Comparison of ENCODE assay signal across 16 cellular contexts in genomic region chr5:135232958-135233357, GRCh38.
DNase-seq lines count a peak whose midpoint lies in the region; ATAC-seq, FAIRE-seq and TF ChIP-seq lines count a peak whose summit lies in the region.
"Had no signal": no experiment of that assay in that cellular context is flagged by ENCODE, and none has a peak within 500 bp of the region (broad histone marks: within the 10 kb centered on the region; RNA-seq: fewer than 3 reads in every experiment).

No MANE protein-coding gene starts in this region.

- H3K27me3 ChIP-seq in breast epithelium, result no peaks in the 10 kb centered on the region
- H3K27me3 ChIP-seq in thyroid gland, result no peaks in the 10 kb centered on the region

- H3K4me1 ChIP-seq in breast epithelium, result no peaks in the 10 kb centered on the region
- H3K4me1 ChIP-seq in kidney (ENCODE audit: control insufficient read depth in 1 of 2, insufficient read depth in 1 of 2, low read depth in 1 of 2, low read length in 2 of 2), result peaks cover 0 to 3% of the 10 kb centered on the region in 2 donors
- peaks cover 16 to 24% of the 10 kb centered on the region in 2 donors for H3K4me1 ChIP-seq in thyroid gland

- no peak overlapping the region for H3K4me3 Mint-ChIP-seq in T-cell
- H3K4me3 Mint-ChIP-seq: activated CD4-positive, alpha-beta T cell treated with anti-CD3 and anti-CD28 coated beads, Interleukin-2, amount 10 ng/mL, durations not matched to agents 24 days and 14 days; CD4-positive, alpha-beta memory T cell; stimulated activated naive B cell treated with anti-CD40 and anti-IgM and Interleukin-4, amounts not matched to agents 10 μg/mL and 1 μg/mL and 100 μg/mL, for 72 hours had no signal

- POLR2A ChIA-PET in T-cell (lab: Charles Lee), result interaction anchor here in 1 of 2 donors (0.6 kb wide), 1 partner anchor 9 kb away, joined by 3 read pairs; no protein-coding TSS in a partner anchor

- no peak overlapping the region for H3K4me3 ChIP-seq in breast epithelium
- H3K4me3 ChIP-seq in kidney (ENCODE audit: low read length in 2 of 2), result no peak overlapping the region
- no peak overlapping the region for H3K4me3 ChIP-seq in thyroid gland (replicated peaks in 1 of 3)

- no peaks in the 10 kb centered on the region for H3K36me3 Mint-ChIP-seq in T-cell
- H3K36me3 Mint-ChIP-seq: CD4-positive, alpha-beta memory T cell; stimulated activated naive B cell treated with anti-CD40 and anti-IgM and Interleukin-4, amounts not matched to agents 10 μg/mL and 1 μg/mL and 100 μg/mL, for 72 hours had no signal

- H3K9ac ChIP-seq in kidney (ENCODE audit: low read length in 2 of 2), result no peak overlapping the region

- WGBS in thyroid gland, 2 donors, result 40 to 81% methylated on average over 2 to 5 of the region's 8 CpGs

- ATAC-seq in T-cell (replicated peaks in 1 of 4), result no peak
- ATAC-seq in GM21737 (IDR thresholded peaks at IDR 0.05; ENCODE audit: unreplicated experiment), result no peak
- ATAC-seq: stimulated activated naive B cell treated with anti-CD40 and anti-IgM and Interleukin-4, amounts not matched to agents 10 μg/mL and 1 μg/mL and 100 μg/mL, for 72 hours had no signal

- H3K4me1 Mint-ChIP-seq in T-cell, result no peaks in the 10 kb centered on the region
- H3K4me1 Mint-ChIP-seq: activated CD4-positive, alpha-beta T cell treated with anti-CD3 and anti-CD28 coated beads, Interleukin-2, amount 10 ng/mL, durations not matched to agents 24 days and 14 days; CD4-positive, alpha-beta memory T cell had no signal

- peak; percentile 22 for DNase-seq in DMS 273 (lab: John Stamatoyannopoulos, UW; ENCODE audit: unreplicated experiment)
- no peak for DNase-seq in DMS 273 treated with DMSO at 0.1 percent for 48 hours (lab: John Stamatoyannopoulos, UW)
- DNase-seq in breast epithelium (ENCODE audit: low spot score in 2 of 2), result peak; percentile 26 to 43
- DNase-seq in kidney, result peak; percentile 58
- peak; percentile 91 to 93 for DNase-seq in thyroid gland
- DNase-seq in T-cell, result no peak
- DNase-seq in activated naive CD4-positive, alpha-beta T cell (lab: John Stamatoyannopoulos, UW), result no peak
- DNase-seq: activated CD4-positive, alpha-beta T cell treated with anti-CD3 and anti-CD28 coated beads, Interleukin-2, amount 10 ng/mL, durations not matched to agents 24 days and 14 days; activated T-cell treated with anti-CD3 and anti-CD28 coated beads, Interleukin-2, amount 50 U/mL, for 48 hours; CD4-positive, alpha-beta memory T cell; NCI-H1436; stimulated activated naive B cell treated with anti-CD40 and anti-IgM and Interleukin-4, amounts not matched to agents 10 μg/mL and 1 μg/mL and 100 μg/mL, for 72 hours; T-helper 9 cell had no signal

- TF ChIP-seq CTCF in breast epithelium (IDR thresholded peaks at IDR 0.05) (no peak), kidney (IDR thresholded peaks at IDR 0.05; ENCODE audit: borderline replicate concordance, extremely low read depth, insufficient read depth) (no peak), thyroid gland (IDR thresholded peaks at IDR 0.05) (no peak)

- H3K9me3 Mint-ChIP-seq in T-cell, result no peaks in the 10 kb centered on the region
- H3K9me3 Mint-ChIP-seq: activated CD4-positive, alpha-beta T cell treated with anti-CD3 and anti-CD28 coated beads, Interleukin-2, amount 10 ng/mL, durations not matched to agents 24 days and 14 days; CD4-positive, alpha-beta memory T cell; stimulated activated naive B cell treated with anti-CD40 and anti-IgM and Interleukin-4, amounts not matched to agents 10 μg/mL and 1 μg/mL and 100 μg/mL, for 72 hours had no signal

- intact Hi-C loops in breast epithelium (cut with DNase I; ENCODE audit: low total_unique reads) (no loop called here), kidney (cut with DNase I) (no loop called here), thyroid gland (cut with DNase I) (no loop called here)

- H3K9me3 ChIP-seq in breast epithelium (no peaks in the 10 kb centered on the region), kidney (ENCODE audit: control insufficient read depth in 1 of 2, low read length in 2 of 2) (peaks cover 2 to 9% of the 10 kb centered on the region in 2 donors), thyroid gland (no peaks in the 10 kb centered on the region)

- TF ChIP-seq POLR2A in breast epithelium (IDR thresholded peaks at IDR 0.05) (no peak), thyroid gland (IDR thresholded peaks at IDR 0.05) (peak in 1 of 2 donors; percentile 29)

- FAIRE-seq in kidney (lab: Jason Lieb, UNC), result no peak
- FAIRE-seq: GM18507 had no signal

- H3K27me3 Mint-ChIP-seq in T-cell, result no peaks in the 10 kb centered on the region

- H3K27ac ChIP-seq in breast epithelium (no peak overlapping the region), kidney (ENCODE audit: low read depth in 2 of 2, low read length in 2 of 2) (no peak overlapping the region), thyroid gland (peak overlapping the region; percentile 51 to 70 (median 66))
- H3K27ac ChIP-seq: 22Rv1 had no signal

- H3K36me3 ChIP-seq in breast epithelium (no peaks in the 10 kb centered on the region), kidney (ENCODE audit: control insufficient read depth in 1 of 2, insufficient read depth in 2 of 2, low read length in 2 of 2) (no peaks in the 10 kb centered on the region), thyroid gland (no peaks in the 10 kb centered on the region)

- CTCF ChIA-PET in T-cell (lab: Charles Lee), result no interaction called here

- H3K27ac Mint-ChIP-seq in T-cell, result no peak overlapping the region
- H3K27ac Mint-ChIP-seq: activated CD4-positive, alpha-beta T cell treated with anti-CD3 and anti-CD28 coated beads, Interleukin-2, amount 10 ng/mL, durations not matched to agents 24 days and 14 days; CD4-positive, alpha-beta memory T cell; stimulated activated naive B cell treated with anti-CD40 and anti-IgM and Interleukin-4, amounts not matched to agents 10 μg/mL and 1 μg/mL and 100 μg/mL, for 72 hours had no signal

Comparison
In these comparisons a context has a peak if more than half of its experiments do, and no peak if none do; other contexts are left out.
1. DNase-seq: peak in DMS 273 (single experiment), breast epithelium (2 of 2), kidney (single experiment) and thyroid gland (2 of 2); none in DMS 273 treated with DMSO at 0.1 percent for 48 hours (single experiment), T-cell (0 of 34) and activated naive CD4-positive, alpha-beta T cell (0 of 4).
2. H3K27ac ChIP-seq: peak in thyroid gland (3 of 3); none in breast epithelium (0 of 2) and kidney (0 of 2).